Comparison of ENCODE assay signal across 8 cellular contexts in the genomic region with DNA sequence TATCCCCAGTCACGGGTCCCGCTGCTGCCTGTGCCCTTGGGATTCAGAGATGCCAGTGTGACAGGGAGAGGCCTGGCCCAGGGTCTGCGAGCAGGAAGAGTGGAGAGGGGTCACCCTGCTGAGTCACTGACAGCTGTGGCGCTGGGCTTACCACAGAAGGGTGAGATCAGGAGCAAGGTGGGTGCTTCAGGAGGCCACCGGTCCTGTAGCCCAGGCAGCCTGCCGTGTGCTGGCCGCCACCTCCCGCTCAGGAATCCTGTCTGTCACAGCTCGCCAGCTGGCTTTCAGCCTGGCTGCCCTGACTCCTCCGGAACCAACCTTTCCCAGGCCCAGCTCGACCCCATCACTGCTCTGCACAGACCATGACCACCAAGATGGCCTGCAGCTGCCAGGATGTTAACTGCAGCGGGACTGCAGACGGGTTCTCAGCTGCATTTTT. TPM values are rescaled to one million over a fixed set of nuclear protein-coding genes. Genes with fewer than 3 reads are reported as not detected.
DNase-seq lines count a peak whose midpoint lies in the region; ATAC-seq, FAIRE-seq and TF ChIP-seq lines count a peak whose summit lies in the region.

No MANE protein-coding gene starts in this region.

- no peak overlapping the region for H2AK5ac ChIP-seq in H1 (ENCODE audit: low read depth, low read length)

- no peak overlapping the region for H3K27ac ChIP-seq in H1 (ENCODE audit: low read depth, low read length)
- peak overlapping the region; percentile 19 for H3K27ac ChIP-seq in muscle layer of colon (ENCODE audit: low read depth, low read length)

- H4K8ac ChIP-seq in H1 (ENCODE audit: extremely low read depth, insufficient read depth, low read length) = no peak overlapping the region

- no peak for TF ChIP-seq EP300 in H1 (IDR thresholded peaks at IDR 0.05; ENCODE audit: borderline replicate concordance in 1 of 2, low read depth in 2 of 2, low read length in 2 of 2)

- H3K4me2 ChIP-seq in H1 (ENCODE audit: insufficient read depth in 1 of 2, low read depth in 2 of 2, low read length in 2 of 2) = no peak overlapping the region

- H3K4me1 ChIP-seq in H1 (replicated peaks in 1 of 4; ENCODE audit: control insufficient read depth in 3 of 4, insufficient read depth in 4 of 4, low read length in 3 of 4) = peaks cover 0 to 11% (median 7%) of the 10 kb centered on the region in 4 experiments; a peak in 5 of 7 replicates
- peaks cover 22% of the 10 kb centered on the region for H3K4me1 ChIP-seq in muscle layer of colon (ENCODE audit: insufficient read depth, low read length)

- no peak overlapping the region for H3K14ac ChIP-seq in H1 (ENCODE audit: insufficient read length)

- H3K79me2 ChIP-seq in H1 (ENCODE audit: control insufficient read depth in 1 of 2, insufficient read depth in 2 of 2, low read length in 2 of 2) = no peaks in the 10 kb centered on the region

- H3K4me3 ChIP-seq in H1 (ENCODE audit: extremely low read depth in 1 of 4, insufficient read depth in 2 of 4, low read depth in 3 of 4, low read length in 4 of 4) = no peak overlapping the region
- no peak overlapping the region for H3K4me3 ChIP-seq in muscle layer of colon (ENCODE audit: low read depth in 1 of 2, low read length in 2 of 2)

- no peaks in the 10 kb centered on the region for H3K9me3 Mint-ChIP-seq in stimulated activated naive CD8-positive, alpha-beta T cell treated with anti-CD3 and anti-CD28 coated beads, Interleukin-15, Interleukin-2, amounts not matched to agents 100 ng/mL and 50 ng/mL, for 24 hours
- no peaks in the 10 kb centered on the region for H3K9me3 Mint-ChIP-seq in stimulated activated naive CD8-positive, alpha-beta T cell treated with anti-CD3 and anti-CD28 coated beads, Interleukin-15, amount 100 ng/mL, for 72 hours
- H3K9me3 Mint-ChIP-seq in activated naive CD4-positive, alpha-beta T cell treated with anti-CD3 and anti-CD28 coated beads, Interleukin-2, amount 10 ng/mL, durations not matched to agents 7 days and 5 days = no peaks in the 10 kb centered on the region

- H2AFZ ChIP-seq in H1 (ENCODE audit: low read length) = no peak overlapping the region

- no peaks in the 10 kb centered on the region for H3K4me1 Mint-ChIP-seq in stimulated activated naive CD8-positive, alpha-beta T cell treated with anti-CD3 and anti-CD28 coated beads, Interleukin-15, Interleukin-2, amounts not matched to agents 100 ng/mL and 50 ng/mL, for 24 hours (ENCODE audit: low read depth)
- peaks cover 17% of the 10 kb centered on the region for H3K4me1 Mint-ChIP-seq in stimulated activated naive CD8-positive, alpha-beta T cell treated with anti-CD3 and anti-CD28 coated beads, Interleukin-15, amount 100 ng/mL, for 72 hours
- peaks cover 6% of the 10 kb centered on the region for H3K4me1 Mint-ChIP-seq in activated naive CD4-positive, alpha-beta T cell treated with anti-CD3 and anti-CD28 coated beads, Interleukin-2, amount 10 ng/mL, durations not matched to agents 7 days and 5 days

- no peak overlapping the region for H3K18ac ChIP-seq in H1 (ENCODE audit: extremely low read depth, low read length)

- no peak overlapping the region for H2BK20ac ChIP-seq in H1 (ENCODE audit: low read length)

- H4K5ac ChIP-seq in H1 (ENCODE audit: insufficient read length, low read depth, low read length) = no peak overlapping the region

- H3K4ac ChIP-seq in H1 (replicated peaks; ENCODE audit: insufficient read length, low read depth, low read length) = no peak overlapping the region

- H3K27me3 Mint-ChIP-seq in stimulated activated naive CD8-positive, alpha-beta T cell treated with anti-CD3 and anti-CD28 coated beads, Interleukin-15, Interleukin-2, amounts not matched to agents 100 ng/mL and 50 ng/mL, for 24 hours = no peaks in the 10 kb centered on the region
- no peaks in the 10 kb centered on the region for H3K27me3 Mint-ChIP-seq in stimulated activated naive CD8-positive, alpha-beta T cell treated with anti-CD3 and anti-CD28 coated beads, Interleukin-15, amount 100 ng/mL, for 72 hours
- no peaks in the 10 kb centered on the region for H3K27me3 Mint-ChIP-seq in activated naive CD4-positive, alpha-beta T cell treated with anti-CD3 and anti-CD28 coated beads, Interleukin-2, amount 10 ng/mL, durations not matched to agents 7 days and 5 days

- no peak overlapping the region for H4K91ac ChIP-seq in H1 (replicated peaks; ENCODE audit: insufficient read length, low read length)

- H3K27ac Mint-ChIP-seq in stimulated activated naive CD8-positive, alpha-beta T cell treated with anti-CD3 and anti-CD28 coated beads, Interleukin-15, Interleukin-2, amounts not matched to agents 100 ng/mL and 50 ng/mL, for 24 hours = peak overlapping the region; percentile 69
- peak overlapping the region in 1 of 2 donors; percentile 13 for H3K27ac Mint-ChIP-seq in stimulated activated naive CD8-positive, alpha-beta T cell treated with anti-CD3 and anti-CD28 coated beads, Interleukin-15, amount 100 ng/mL, for 72 hours
- H3K27ac Mint-ChIP-seq in activated naive CD4-positive, alpha-beta T cell treated with anti-CD3 and anti-CD28 coated beads, Interleukin-2, amount 10 ng/mL, durations not matched to agents 7 days and 5 days = no peak overlapping the region

- TF ChIP-seq POLR2A in H1 (IDR thresholded peaks at IDR 0.05; ENCODE audit: control extremely low read depth in 1 of 2, low read depth in 2 of 2, low read length in 2 of 2) (no peak), H54 (IDR thresholded peaks at IDR 0.05; ENCODE audit: low read depth, low read length) (no peak)

- FAIRE-seq in H1 (lab: Jason Lieb, UNC) = no peak
- no peak for FAIRE-seq in H54 (lab: Jason Lieb, UNC)

- no peak for ATAC-seq in stimulated activated naive CD8-positive, alpha-beta T cell treated with anti-CD3 and anti-CD28 coated beads, Interleukin-15, amount 100 ng/mL, for 72 hours

- H2BK15ac ChIP-seq in H1 (ENCODE audit: low read length) = no peak overlapping the region

- peaks cover 11 to 28% of the 10 kb centered on the region in 2 experiments for H4K20me1 ChIP-seq in H1 (replicated peaks in 1 of 2; ENCODE audit: control insufficient read depth in 1 of 2, insufficient read depth in 2 of 2, low read length in 2 of 2)

- H3K4me3 Mint-ChIP-seq in stimulated activated naive CD8-positive, alpha-beta T cell treated with anti-CD3 and anti-CD28 coated beads, Interleukin-15, Interleukin-2, amounts not matched to agents 100 ng/mL and 50 ng/mL, for 24 hours = no peak overlapping the region
- no peak overlapping the region for H3K4me3 Mint-ChIP-seq in stimulated activated naive CD8-positive, alpha-beta T cell treated with anti-CD3 and anti-CD28 coated beads, Interleukin-15, amount 100 ng/mL, for 72 hours
- H3K4me3 Mint-ChIP-seq in activated naive CD4-positive, alpha-beta T cell treated with anti-CD3 and anti-CD28 coated beads, Interleukin-2, amount 10 ng/mL, durations not matched to agents 7 days and 5 days = no peak overlapping the region

- H3K36me3 Mint-ChIP-seq in stimulated activated naive CD8-positive, alpha-beta T cell treated with anti-CD3 and anti-CD28 coated beads, Interleukin-15, Interleukin-2, amounts not matched to agents 100 ng/mL and 50 ng/mL, for 24 hours (ENCODE audit: low read depth) = peaks cover 63% of the 10 kb centered on the region
- H3K36me3 Mint-ChIP-seq in activated naive CD4-positive, alpha-beta T cell treated with anti-CD3 and anti-CD28 coated beads, Interleukin-2, amount 10 ng/mL, durations not matched to agents 7 days and 5 days = peaks cover 49% of the 10 kb centered on the region

- no peak for DNase-seq in stimulated activated naive CD8-positive, alpha-beta T cell treated with anti-CD3 and anti-CD28 coated beads, Interleukin-15, amount 100 ng/mL, for 72 hours
- no peak for DNase-seq in H1 (ENCODE audit: low read depth in 1 of 2, low spot score in 2 of 2)
- DNase-seq in GDM1 (lab: John Stamatoyannopoulos, UW) = no peak
- no peak for DNase-seq in activated naive CD4-positive, alpha-beta T cell treated with anti-CD3 and anti-CD28 coated beads, Interleukin-2, amount 10 ng/mL, durations not matched to agents 7 days and 5 days
- DNase-seq in H54 (ENCODE audit: insufficient read length, low spot score) = no peak
- no peak for DNase-seq in SIG-M5 (lab: John Stamatoyannopoulos, UW)

- no peak overlapping the region for H2BK12ac ChIP-seq in H1 (ENCODE audit: low read depth, low read length)

- H3K23ac ChIP-seq in H1 (ENCODE audit: insufficient read length) = no peak overlapping the region

- H2BK120ac ChIP-seq in H1 (replicated peaks; ENCODE audit: low read depth, low read length) = no peak overlapping the region

- H3K36me3 ChIP-seq in H1 (ENCODE audit: control insufficient read depth in 2 of 4, insufficient read depth in 4 of 4, low read length in 3 of 4) = peaks cover 6 to 46% (median 32%) of the 10 kb centered on the region in 4 experiments; a peak in 7 of 8 replicates
- peaks cover 77% of the 10 kb centered on the region for H3K36me3 ChIP-seq in muscle layer of colon (ENCODE audit: insufficient read depth, low read length)

- POLR2A ChIA-PET in H1 (lab: Charles Lee; ENCODE audit: partially characterized antibody) = interaction anchor here (0.7 to 0.9 kb wide), 3 partner anchors 25 to 113 kb away, joined by 3 read pairs; partner anchors contain the start of gene NAXD

- H3K9me3 ChIP-seq in H1 (ENCODE audit: insufficient read depth in 2 of 2, low read depth in 1 of 2, low read length in 1 of 2) = no peaks in the 10 kb centered on the region
- no peaks in the 10 kb centered on the region for H3K9me3 ChIP-seq in muscle layer of colon (ENCODE audit: low read length)

- 86% methylated on average over 13 of the region's 13 CpGs; no CpG with 5 or more reads in 1 of the 2 experiments for WGBS in H1 (ENCODE audit: extremely low coverage in 1 of 2, insufficient coverage in 1 of 2, insufficient read length in 1 of 2, insufficient replicate concordance in 2 of 2, low coverage in 1 of 2, low lambda C conversion rate in 2 of 2, missing lambda C conversion rate in 1 of 2), 2 experiments

- H3K9ac ChIP-seq in H1 (replicated peaks in 1 of 4; ENCODE audit: extremely low read depth in 1 of 4, low read depth in 3 of 4, low read length in 3 of 4) (no peak overlapping the region), muscle layer of colon (ENCODE audit: low read length) (no peak overlapping the region)

- H3K56ac ChIP-seq in H1 (replicated peaks; ENCODE audit: insufficient read length, low read depth, low read length) = no peak overlapping the region

- TF ChIP-seq CTCF in H1 (IDR thresholded peaks at IDR 0.05; ENCODE audit: control extremely low read depth in 1 of 3, insufficient read depth in 1 of 3, low read depth in 1 of 3, low read length in 3 of 3) = no peak

- CTCF ChIA-PET in H1 (lab: Charles Lee; ENCODE audit: partially characterized antibody) = interaction anchor here (0.7 to 4.1 kb wide), 11 partner anchors 8 to 185 kb away, joined by 3 to 18 read pairs (median 3); no protein-coding TSS in a partner anchor
- CTCF ChIA-PET in activated naive CD4-positive, alpha-beta T cell treated with anti-CD3 and anti-CD28 coated beads, Interleukin-2, amount 10 ng/mL, durations not matched to agents 7 days and 5 days (lab: Charles Lee) = no interaction called here

- H3K23me2 ChIP-seq in H1 (ENCODE audit: low read depth, low read length) = no peaks in the 10 kb centered on the region

- no peak overlapping the region for H2BK5ac ChIP-seq in H1 (ENCODE audit: low read depth, low read length)

- H3K79me1 ChIP-seq in H1 (ENCODE audit: low read depth, low read length) = no peaks in the 10 kb centered on the region; the same call in 1 of the 2 replicates

- TF ChIP-seq RAD21 in H1 (IDR thresholded peaks at IDR 0.05 in 1 of 2, conservative IDR thresholded peaks at IDR 0.05 in 1 of 2; ENCODE audit: low read depth in 2 of 2, low read length in 2 of 2) = no peak

- H3K27me3 ChIP-seq in H1 (replicated peaks in 1 of 4; ENCODE audit: control insufficient read depth in 3 of 4, extremely low read depth in 1 of 4, insufficient read depth in 3 of 4, low read length in 3 of 4) (no peaks in the 10 kb centered on the region), muscle layer of colon (ENCODE audit: control insufficient read depth in 1 of 2, insufficient read depth in 2 of 2, low read length in 2 of 2) (no peaks in the 10 kb centered on the region)

RNA-seq across cellular contexts. Expression of gene NAXD, which starts 25.3 kb away (rescaled TPM):
- 23.6 and 25.4 TPM in 2 replicates for total RNA-seq in H1 (2021; fragmentation: NEBNext Ultra II Directional; extraction: Animal tissue kit (Norgen Biotek cat#: 25700))
- polyA plus RNA-seq in H1 (2011; rRNA removed) = 35.5 and 38.2 TPM in 2 replicates
- 36.4 TPM for polyA plus RNA-seq in H1 (2011; cell fraction: cytosol; rRNA removed)
- 55.1 TPM for polyA plus RNA-seq in H1 (2011; cell fraction: nucleus; rRNA removed)
- polyA plus RNA-seq in H1 (2012, experiment 1 of 2) = 23.7 to 27.2 TPM (median 25.9 TPM) in 4 replicates
- polyA plus RNA-seq in H1 (2012, experiment 2 of 2) = 17.0 TPM
- 20.8 TPM for polyA plus RNA-seq in H1 (2013, experiment 1 of 2)
- polyA plus RNA-seq in H1 (2013, experiment 2 of 2) = 20.3 TPM
- polyA minus RNA-seq in H1 (2011; rRNA and poly(A)+ RNA removed) = 17.3 and 21.0 TPM in 2 replicates
- 8.7 TPM for polyA minus RNA-seq in H1 (2011; cell fraction: cytosol; rRNA and poly(A)+ RNA removed)
- 14.9 TPM for polyA minus RNA-seq in H1 (2011; cell fraction: nucleus; rRNA and poly(A)+ RNA removed)
